24 cellular contexts compared by ENCODE assay signal in the genomic region with DNA sequence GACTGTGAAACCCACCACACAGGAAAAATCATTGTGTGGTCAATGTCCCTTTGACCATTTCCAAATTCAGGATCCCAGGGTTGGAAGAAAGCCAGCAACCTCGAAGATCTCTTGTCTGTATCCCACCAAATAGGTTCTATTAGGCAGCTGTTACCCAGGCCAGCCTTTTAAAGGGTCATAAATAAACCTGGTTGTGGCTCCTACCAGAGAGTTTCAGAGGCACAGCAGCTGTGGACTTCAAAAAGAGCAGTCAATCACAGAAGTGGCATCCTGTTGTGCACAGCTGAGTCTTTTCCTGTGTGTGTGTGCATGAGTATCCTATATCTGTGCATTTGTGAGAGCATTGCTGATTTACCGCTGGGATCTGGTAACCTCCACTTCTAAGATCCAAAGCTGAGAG. TPM values are rescaled to one million over a fixed set of nuclear protein-coding genes. Genes with fewer than 3 reads are reported as not detected.
DNase-seq lines count a peak whose midpoint lies in the region; ATAC-seq, FAIRE-seq and TF ChIP-seq lines count a peak whose summit lies in the region.
"Had no signal": no experiment of that assay in that cellular context is flagged by ENCODE, and none has a peak within 500 bp of the region (broad histone marks: within the 10 kb centered on the region; RNA-seq: fewer than 3 reads in every experiment).

No MANE protein-coding gene starts in this region.

- no peak overlapping the region for H3K14ac ChIP-seq in H1 (ENCODE audit: insufficient read length)

- no peak overlapping the region for H4K8ac ChIP-seq in H1 (ENCODE audit: extremely low read depth, insufficient read depth, low read length)

- H3K4me3 Mint-ChIP-seq in nephron progenitor cell, result no peak overlapping the region
- H3K4me3 Mint-ChIP-seq in mesothelial cell of epicardium, result no peak overlapping the region
- H3K4me3 Mint-ChIP-seq: CD8-positive, alpha-beta T cell had no signal

- H2BK20ac ChIP-seq in H1 (ENCODE audit: low read length), result no peak overlapping the region

- H2BK15ac ChIP-seq in H1 (ENCODE audit: low read length), result no peak overlapping the region

- H2AFZ ChIP-seq in DND-41 (ENCODE audit: low read depth, low read length) (no peak overlapping the region), H1 (ENCODE audit: low read length) (0 out of 2 replicates have a peak overlapping the region, but pooled peaks have one; percentile 32)

- H3K9ac ChIP-seq in BLaER1, result no peak overlapping the region
- no peak overlapping the region for H3K9ac ChIP-seq in DND-41 (ENCODE audit: low read depth, low read length)
- H3K9ac ChIP-seq in H1 (replicated peaks in 1 of 4; ENCODE audit: extremely low read depth in 1 of 4, low read depth in 3 of 4, low read length in 3 of 4), result no peak overlapping the region

- no peak overlapping the region for H2BK12ac ChIP-seq in H1 (ENCODE audit: low read depth, low read length)

- intact Hi-C loops in lower leg skin (cut with DNase I; ENCODE audit: low total_unique reads), result no loop called here

- no peak overlapping the region for H2BK120ac ChIP-seq in H1 (replicated peaks; ENCODE audit: low read depth, low read length)

- H3K4me1 ChIP-seq in BLaER1 (peaks cover 17% of the 10 kb centered on the region), DND-41 (ENCODE audit: insufficient read depth, low read length) (no peaks in the 10 kb centered on the region), H1 (replicated peaks in 1 of 4; ENCODE audit: control insufficient read depth in 3 of 4, insufficient read depth in 4 of 4, low read length in 3 of 4) (no peaks in the 10 kb centered on the region)
- H3K4me1 ChIP-seq: HAP-1, SJSA1 had no signal

- H3K36me3 Mint-ChIP-seq in nephron progenitor cell (ENCODE audit: low read depth), result no peaks in the 10 kb centered on the region
- no peaks in the 10 kb centered on the region for H3K36me3 Mint-ChIP-seq in mesothelial cell of epicardium
- H3K36me3 Mint-ChIP-seq: CD8-positive, alpha-beta T cell had no signal

- no peak for TF ChIP-seq EP300 in H1 (IDR thresholded peaks at IDR 0.05; ENCODE audit: borderline replicate concordance in 1 of 2, low read depth in 2 of 2, low read length in 2 of 2)

- H3K27ac ChIP-seq in BLaER1, result no peak overlapping the region; the same call in 1 of the 2 replicates
- no peak overlapping the region for H3K27ac ChIP-seq in DND-41 (ENCODE audit: low read length)
- H3K27ac ChIP-seq in H1 (ENCODE audit: low read depth, low read length), result no peak overlapping the region
- H3K27ac ChIP-seq: HL-60, SJSA1 had no signal

- DNase-seq in DND-41, result peak; percentile 6
- DNase-seq in H1 (ENCODE audit: low read depth in 1 of 2, low spot score in 2 of 2), result no peak
- DNase-seq in nephron progenitor cell, result peak; percentile 12
- no peak for DNase-seq in T1000 (lab: John Stamatoyannopoulos, UW)
- no peak for DNase-seq in lower leg skin (ENCODE audit: low spot score in 2 of 2)
- no peak for DNase-seq in mesothelial cell of epicardium (ENCODE audit: low spot score in 2 of 2, unreplicated experiment in 2 of 2)
- DNase-seq: ACHN; C1 segment of cervical spinal cord; CD8-positive, alpha-beta T cell; KBM-7; NCI-H1092 treated with DMSO at 0.1 percent for 48 hours; NCI-H1694; NCI-H2081 treated with DMSO at 0.1 percent for 48 hours; NCI-H510A; NCI-H774 had no signal

- no peak overlapping the region for H3K23ac ChIP-seq in H1 (ENCODE audit: insufficient read length)

- H3K18ac ChIP-seq in H1 (ENCODE audit: extremely low read depth, low read length), result no peak overlapping the region

- H2BK5ac ChIP-seq in H1 (ENCODE audit: low read depth, low read length), result no peak overlapping the region

- ATAC-seq in DND-41 (ENCODE audit: insufficient read depth, low read depth), result peak; percentile 50; the same call in 1 of the 3 replicates
- ATAC-seq: CD8-positive, alpha-beta T cell; HepG2; Right ventricle myocardium inferior had no signal

- no peak overlapping the region for H3K56ac ChIP-seq in H1 (replicated peaks; ENCODE audit: insufficient read length, low read depth, low read length)

- H3K4me2 ChIP-seq in BLaER1 (peak overlapping the region; percentile 56), DND-41 (ENCODE audit: insufficient read depth, low read length) (no peak overlapping the region), H1 (ENCODE audit: insufficient read depth in 1 of 2, low read depth in 2 of 2, low read length in 2 of 2) (no peak overlapping the region)

- peaks cover 11% of the 10 kb centered on the region for H3K4me1 Mint-ChIP-seq in nephron progenitor cell
- H3K4me1 Mint-ChIP-seq in mesothelial cell of epicardium, result peaks cover 15% of the 10 kb centered on the region

- no peaks in the 10 kb centered on the region for H3K27me3 ChIP-seq in BLaER1
- peaks cover 9% of the 10 kb centered on the region for H3K27me3 ChIP-seq in DND-41 (ENCODE audit: insufficient read depth, low read length, poor library complexity)
- H3K27me3 ChIP-seq in H1 (replicated peaks in 1 of 4; ENCODE audit: control insufficient read depth in 3 of 4, extremely low read depth in 1 of 4, insufficient read depth in 3 of 4, low read length in 3 of 4), result no peaks in the 10 kb centered on the region
- H3K27me3 ChIP-seq: SJSA1 had no signal

- TF ChIP-seq POLR2A in H1 (IDR thresholded peaks at IDR 0.05; ENCODE audit: control extremely low read depth in 1 of 2, low read depth in 2 of 2, low read length in 2 of 2) (no peak), lower leg skin (IDR thresholded peaks at IDR 0.05) (no peak)

- CTCF ChIA-PET in H1 (lab: Charles Lee; ENCODE audit: partially characterized antibody), result interaction anchor here (0.8 to 4.3 kb wide), 3 partner anchors 9 to 27 kb away, joined by 3 to 30 read pairs (median 12); no protein-coding TSS in a partner anchor

- POLR2A ChIA-PET in H1 (lab: Charles Lee; ENCODE audit: partially characterized antibody), result no interaction called here

- no peaks in the 10 kb centered on the region for H3K23me2 ChIP-seq in H1 (ENCODE audit: low read depth, low read length)

- no peaks in the 10 kb centered on the region for H3K79me1 ChIP-seq in H1 (ENCODE audit: low read depth, low read length)

- no peak overlapping the region for H4K91ac ChIP-seq in H1 (replicated peaks; ENCODE audit: insufficient read length, low read length)

- H3K27ac Mint-ChIP-seq in nephron progenitor cell (no peak overlapping the region), mesothelial cell of epicardium (no peak overlapping the region)
- H3K27ac Mint-ChIP-seq: CD8-positive, alpha-beta T cell had no signal

- 44% methylated on average over 2 of the region's 2 CpGs; no CpG with 5 or more reads in 1 of the 2 experiments for WGBS in H1 (ENCODE audit: extremely low coverage in 1 of 2, insufficient coverage in 1 of 2, insufficient read length in 1 of 2, insufficient replicate concordance in 2 of 2, low coverage in 1 of 2, low lambda C conversion rate in 2 of 2, missing lambda C conversion rate in 1 of 2), 2 experiments
- WGBS in lower leg skin, 2 donors, result 5 to 14% methylated on average over 2 of the region's 2 CpGs

- no peak for TF ChIP-seq RAD21 in H1 (IDR thresholded peaks at IDR 0.05 in 1 of 2, conservative IDR thresholded peaks at IDR 0.05 in 1 of 2; ENCODE audit: low read depth in 2 of 2, low read length in 2 of 2)

- H3K4me3 ChIP-seq in BLaER1, result no peak overlapping the region
- no peak overlapping the region for H3K4me3 ChIP-seq in DND-41 (ENCODE audit: low read depth in 1 of 2, low read length in 2 of 2)
- H3K4me3 ChIP-seq in H1 (ENCODE audit: extremely low read depth in 1 of 4, insufficient read depth in 2 of 4, low read depth in 3 of 4, low read length in 4 of 4), result no peak overlapping the region
- no peak overlapping the region for H3K4me3 ChIP-seq in lower leg skin (ENCODE audit: low read depth, poor library complexity, severe bottlenecking)
- H3K4me3 ChIP-seq: HAP-1, SJSA1 had no signal

- no peak overlapping the region for H4K5ac ChIP-seq in H1 (ENCODE audit: insufficient read length, low read depth, low read length)

- H3K4ac ChIP-seq in H1 (replicated peaks; ENCODE audit: insufficient read length, low read depth, low read length), result no peak overlapping the region

- H3K79me2 ChIP-seq in DND-41 (ENCODE audit: insufficient read depth, low read length) (no peaks in the 10 kb centered on the region), H1 (ENCODE audit: control insufficient read depth in 1 of 2, insufficient read depth in 2 of 2, low read length in 2 of 2) (no peaks in the 10 kb centered on the region)

- H3K9me3 Mint-ChIP-seq in nephron progenitor cell, result peaks cover 5% of the 10 kb centered on the region
- peaks cover 6% of the 10 kb centered on the region for H3K9me3 Mint-ChIP-seq in mesothelial cell of epicardium
- H3K9me3 Mint-ChIP-seq: CD8-positive, alpha-beta T cell had no signal

- H4K20me1 ChIP-seq in BLaER1, result no peaks in the 10 kb centered on the region
- H4K20me1 ChIP-seq in DND-41 (ENCODE audit: insufficient read depth, low read length), result no peaks in the 10 kb centered on the region
- no peaks in the 10 kb centered on the region for H4K20me1 ChIP-seq in H1 (replicated peaks in 1 of 2; ENCODE audit: control insufficient read depth in 1 of 2, insufficient read depth in 2 of 2, low read length in 2 of 2)

- no peaks in the 10 kb centered on the region for H3K9me3 ChIP-seq in BLaER1
- H3K9me3 ChIP-seq in DND-41 (ENCODE audit: insufficient read depth, low read length, severe bottlenecking), result no peaks in the 10 kb centered on the region
- H3K9me3 ChIP-seq in H1 (ENCODE audit: insufficient read depth in 2 of 2, low read depth in 1 of 2, low read length in 1 of 2), result no peaks in the 10 kb centered on the region
- H3K9me3 ChIP-seq: HAP-1, SJSA1 had no signal

- no peaks in the 10 kb centered on the region for H3K36me3 ChIP-seq in BLaER1
- no peaks in the 10 kb centered on the region for H3K36me3 ChIP-seq in DND-41 (ENCODE audit: insufficient read depth, low read length)
- H3K36me3 ChIP-seq in H1 (ENCODE audit: control insufficient read depth in 2 of 4, insufficient read depth in 4 of 4, low read length in 3 of 4), result no peaks in the 10 kb centered on the region
- H3K36me3 ChIP-seq: HAP-1, SJSA1 had no signal

- H3K27me3 Mint-ChIP-seq in nephron progenitor cell (ENCODE audit: low read depth, poor library complexity) (peaks cover 11% of the 10 kb centered on the region), mesothelial cell of epicardium (ENCODE audit: low read depth) (peaks cover 32% of the 10 kb centered on the region)

- FAIRE-seq in H1 (lab: Jason Lieb, UNC), result no peak
- FAIRE-seq: GM12891, HepG2 had no signal

- no peak for TF ChIP-seq CTCF in DND-41 (IDR thresholded peaks at IDR 0.05; ENCODE audit: borderline replicate concordance, extremely low read depth, low read length, poor library complexity, severe bottlenecking)
- no peak for TF ChIP-seq CTCF in H1 (IDR thresholded peaks at IDR 0.05; ENCODE audit: control extremely low read depth in 1 of 3, insufficient read depth in 1 of 3, low read depth in 1 of 3, low read length in 3 of 3)
- TF ChIP-seq CTCF in nephron progenitor cell (IDR thresholded peaks at IDR 0.05), result no peak
- no peak for TF ChIP-seq CTCF in lower leg skin (IDR thresholded peaks at IDR 0.05)
- no peak for TF ChIP-seq CTCF in mesothelial cell of epicardium (IDR thresholded peaks at IDR 0.05; ENCODE audit: unreplicated experiment)

- no peak overlapping the region for H2AK5ac ChIP-seq in H1 (ENCODE audit: low read depth, low read length)

RNA-seq across cellular contexts. Expression of a gene that starts 23.8 kb away (rescaled TPM):
- total RNA-seq in H1 (2021; fragmentation: NEBNext Ultra II Directional; extraction: Animal tissue kit (Norgen Biotek cat#: 25700)), result not detected in 2 replicates
- polyA plus RNA-seq in H1 (2011; rRNA removed), result not detected in 2 replicates
- polyA plus RNA-seq in H1 (2011; cell fraction: cytosol; rRNA removed), result not detected
- polyA plus RNA-seq in H1 (2011; cell fraction: nucleus; rRNA removed), result not detected
- not detected in 4 replicates for polyA plus RNA-seq in H1 (2012, experiment 1 of 2)
- polyA plus RNA-seq in H1 (2012, experiment 2 of 2), result not detected
- polyA plus RNA-seq in H1 (2013, experiment 1 of 2), result not detected
- not detected for polyA plus RNA-seq in H1 (2013, experiment 2 of 2)
- polyA minus RNA-seq in H1 (2011; rRNA and poly(A)+ RNA removed), result not detected in 2 replicates
- not detected for polyA minus RNA-seq in H1 (2011; cell fraction: cytosol; rRNA and poly(A)+ RNA removed)
- not detected for polyA minus RNA-seq in H1 (2011; cell fraction: nucleus; rRNA and poly(A)+ RNA removed)
- not detected for total RNA-seq in lower leg skin
- total RNA-seq in mesothelial cell of epicardium, result not detected in 3 replicates
- total RNA-seq: CD8-positive, alpha-beta T cell; G401; HepG2; HT-29; Right ventricle myocardium inferior; SJSA1 had no signal
- polyA plus RNA-seq: HepG2 had no signal

RNA-seq across cellular contexts. Expression of a gene that starts 55.0 kb away (rescaled TPM):
- 9.8 and 10.0 TPM in 2 replicates for total RNA-seq in H1 (2021; fragmentation: NEBNext Ultra II Directional; extraction: Animal tissue kit (Norgen Biotek cat#: 25700))
- 5.0 and 5.4 TPM in 2 replicates for polyA plus RNA-seq in H1 (2011; rRNA removed)
- 7.0 TPM for polyA plus RNA-seq in H1 (2011; cell fraction: cytosol; rRNA removed)
- polyA plus RNA-seq in H1 (2011; cell fraction: nucleus; rRNA removed), result 5.3 TPM
- polyA plus RNA-seq in H1 (2012, experiment 1 of 2), result 6.4 to 9.8 TPM (median 6.8 TPM) in 4 replicates
- polyA plus RNA-seq in H1 (2012, experiment 2 of 2), result 1.8 TPM
- polyA plus RNA-seq in H1 (2013, experiment 1 of 2), result 15.7 TPM
- 17.7 TPM for polyA plus RNA-seq in H1 (2013, experiment 2 of 2)
- polyA minus RNA-seq in H1 (2011; rRNA and poly(A)+ RNA removed), result 6.2 and 6.9 TPM in 2 replicates
- 4.4 TPM for polyA minus RNA-seq in H1 (2011; cell fraction: cytosol; rRNA and poly(A)+ RNA removed)
- polyA minus RNA-seq in H1 (2011; cell fraction: nucleus; rRNA and poly(A)+ RNA removed), result 6.1 TPM
- total RNA-seq in lower leg skin, result 1 to 10 TPM; 2.1 to 9.7 (median 3.7) TPM
- total RNA-seq in mesothelial cell of epicardium, result 14.3 to 15.1 TPM (median 14.8 TPM) in 3 replicates
- total RNA-seq: HT-29 had no signal

Comparison
In these comparisons a context has a peak if more than half of its experiments do, and no peak if none do; other contexts are left out.
1. DNase-seq: peak in DND-41 (single experiment) and nephron progenitor cell (single experiment); none in H1 (0 of 2), T1000 (single experiment), lower leg skin (0 of 2) and mesothelial cell of epicardium (0 of 2).